ENCODE assay signal across 25 cellular contexts in genomic region chr5:154352960-154353548, GRCh38.
DNase-seq lines count a peak whose midpoint lies in the region; ATAC-seq, FAIRE-seq and TF ChIP-seq lines count a peak whose summit lies in the region.
"Had no signal": no experiment of that assay in that cellular context is flagged by ENCODE, and none has a peak within 500 bp of the region (broad histone marks: within the 10 kb centered on the region; RNA-seq: fewer than 3 reads in every experiment).

No MANE protein-coding gene starts in this region.

- H3K79me2 ChIP-seq in HepG2 (ENCODE audit: insufficient read depth, low read length): no peaks in the 10 kb centered on the region

- DNase-seq in HepG2 (ENCODE audit: low spot score): peak; percentile 73
- no peak for DNase-seq in right lobe of liver
- peak; percentile 29 for DNase-seq in fibroblast of villous mesenchyme (ENCODE audit: low read depth)
- DNase-seq in ovary: peak in 2 of 5 donors; percentile 47 to 58
- no peak for DNase-seq in middle frontal gyrus (ENCODE audit: extremely low spot score, low spot score)
- no peak for DNase-seq in activated T-cell treated with anti-CD3 and anti-CD28 coated beads, Interleukin-2, amount 50 U/mL, for 72 hours
- DNase-seq: BE2C, Calu3, DMS79 treated with DMSO at 0.1 percent for 48 hours, GF-D8, HCEC 1CT, KG1, MG63, NCI-H2029, NCI-H446, NCI-H524 treated with DMSO at 0.1 percent for 48 hours, NCI-H774, SIG-M5 had no signal

- H4K20me1 ChIP-seq in HepG2 (ENCODE audit: insufficient read depth, low read length): no peaks in the 10 kb centered on the region

- no peak overlapping the region for H3K27ac Mint-ChIP-seq in activated T-cell treated with anti-CD3 and anti-CD28 coated beads, Interleukin-2, amount 50 U/mL, for 72 hours
- H3K27ac Mint-ChIP-seq: GM23338 had no signal

- no peak overlapping the region for H3K4me3 Mint-ChIP-seq in activated T-cell treated with anti-CD3 and anti-CD28 coated beads, Interleukin-2, amount 50 U/mL, for 72 hours
- H3K4me3 Mint-ChIP-seq: CD14-positive monocyte, GM23338 had no signal

- H3K9ac ChIP-seq in HepG2 (ENCODE audit: insufficient read depth, low read depth, low read length): no peak overlapping the region

- H3K36me3 ChIP-seq in HepG2 (replicated peaks in 1 of 2; ENCODE audit: control insufficient read depth in 1 of 2, insufficient read depth in 2 of 2, low read length in 2 of 2) (no peaks in the 10 kb centered on the region), right lobe of liver (peaks cover 0 to 1% (median 0%) of the 10 kb centered on the region in 4 donors), ovary (no peaks in the 10 kb centered on the region)
- H3K36me3 ChIP-seq: BE2C, MG63 had no signal

- H3K9me3 Mint-ChIP-seq in activated T-cell treated with anti-CD3 and anti-CD28 coated beads, Interleukin-2, amount 50 U/mL, for 72 hours: no peaks in the 10 kb centered on the region
- H3K9me3 Mint-ChIP-seq: CD14-positive monocyte, GM23338 had no signal

- CTCF ChIA-PET in HepG2 (lab: Yijun Ruan, JAX; ENCODE audit: low intra/inter-chr PET ratio, low total read pairs): no interaction called here

- peak; percentile 48 for FAIRE-seq in HepG2 (lab: Jason Lieb, UNC)
- FAIRE-seq: GM12891, RCC 7860 had no signal

- no TSS peak for BruUV-seq in HepG2 (replicated peaks; lab: Mats Ljungman, UMichigan)

- TF ChIP-seq CTCF in HepG2 (CRISPR knock-in tag; IDR thresholded peaks at IDR 0.05) (no peak), right lobe of liver (IDR thresholded peaks at IDR 0.05) (no peak), fibroblast of villous mesenchyme (IDR thresholded peaks at IDR 0.05; ENCODE audit: insufficient read depth, low read depth, low read length) (no peak), ovary (IDR thresholded peaks at IDR 0.05) (no peak)

- TF ChIP-seq POLR2A in HepG2 (IDR thresholded peaks at IDR 0.05; ENCODE audit: insufficient read depth in 1 of 2, low read depth in 2 of 2, low read length in 2 of 2) (no peak), right lobe of liver (IDR thresholded peaks at IDR 0.05) (no peak), ovary (IDR thresholded peaks at IDR 0.05) (no peak)

- peaks cover 23% of the 10 kb centered on the region for H3K4me1 Mint-ChIP-seq in activated T-cell treated with anti-CD3 and anti-CD28 coated beads, Interleukin-2, amount 50 U/mL, for 72 hours (ENCODE audit: low read depth)

- H3K27ac ChIP-seq in HepG2 (ENCODE audit: extremely low read length, insufficient read depth, low read length): peak overlapping the region; percentile 45
- no peak overlapping the region for H3K27ac ChIP-seq in right lobe of liver
- H3K27ac ChIP-seq in ovary: peak overlapping the region; percentile 23 to 78
- H3K27ac ChIP-seq: 22Rv1, SK-N-MC had no signal

- POLR2A ChIA-PET in HepG2 (lab: Yijun Ruan, JAX): no interaction called here

- H3K4me3 ChIP-seq in HepG2 (replicated peaks in 1 of 3; ENCODE audit: insufficient read depth in 1 of 3, low read depth in 2 of 3, low read length in 3 of 3) (no peak overlapping the region; a peak in 1 of 6 replicates), right lobe of liver (no peak overlapping the region), fibroblast of villous mesenchyme (ENCODE audit: low read depth, low read length) (no peak overlapping the region), ovary (no peak overlapping the region)
- H3K4me3 ChIP-seq: GM23338, MG63, SK-N-MC had no signal

- TF ChIP-seq EP300 in HepG2 (IDR thresholded peaks at IDR 0.05; ENCODE audit: low read depth in 2 of 2, low read length in 2 of 2) (peak in 1 of 2 experiments; percentile 78; a peak in 2 of 4 replicates), HepG2 (CRISPR knock-in tag; IDR thresholded peaks at IDR 0.05; ENCODE audit: borderline replicate concordance) (peak; percentile 73; the same call in 1 of the 2 replicates), ovary (IDR thresholded peaks at IDR 0.05) (no peak)

- no peak for TF ChIP-seq RAD21 in HepG2 (CRISPR knock-in tag; IDR thresholded peaks at IDR 0.05)

- H3K4me1 ChIP-seq in HepG2 (ENCODE audit: insufficient read depth, low read length) (peaks cover 64% of the 10 kb centered on the region), right lobe of liver (no peaks in the 10 kb centered on the region), ovary (ENCODE audit: insufficient read depth) (peaks cover 44% of the 10 kb centered on the region)
- H3K4me1 ChIP-seq: BE2C had no signal

- intact Hi-C loops in HepG2 (cut with micrococcal nuclease; ENCODE audit: unreplicated experiment) (loop anchor here (2.0 to 5.0 kb wide), 2 partner anchors 14 to 34 kb away; no protein-coding TSS in a partner anchor), right lobe of liver (cut with DNase I) (no loop called here), ovary (cut with DNase I) (loop anchor here in 1 of 4 donors (10.0 kb wide), 1 partner anchor 158 kb away; the partner anchor contains the start of gene GALNT10)

- in situ Hi-C loops in HepG2 (cut with HindIII; ENCODE audit: extremely low pct_ligation_motif_present, low pct_unique_long_range_greater_than_20kb): no loop called here

- no peaks in the 10 kb centered on the region for H3K27me3 Mint-ChIP-seq in activated T-cell treated with anti-CD3 and anti-CD28 coated beads, Interleukin-2, amount 50 U/mL, for 72 hours (ENCODE audit: low read depth)

- H3K9me3 ChIP-seq in HepG2 (ENCODE audit: low read length) (no peaks in the 10 kb centered on the region), right lobe of liver (no peaks in the 10 kb centered on the region), ovary (no peaks in the 10 kb centered on the region)
- H3K9me3 ChIP-seq: BE2C, MG63 had no signal

- 19% methylated on average over 8 of the region's 11 CpGs for WGBS in HepG2 (ENCODE audit: low lambda C conversion rate)
- 64% methylated on average over 4 of the region's 11 CpGs for WGBS in right lobe of liver (ENCODE audit: insufficient coverage, low coverage, low lambda C conversion rate, missing lambda C conversion rate)
- WGBS in ovary, 3 donors: 14 to 44% (median 23%) methylated on average over 11 of the region's 11 CpGs

- no peak overlapping the region for H2AFZ ChIP-seq in HepG2 (ENCODE audit: low read length)
- H2AFZ ChIP-seq: GM23338 had no signal

- ATAC-seq in HepG2 (peak; percentile 80), right lobe of liver (no peak), HG03378 (IDR thresholded peaks at IDR 0.05; ENCODE audit: unreplicated experiment) (no peak)
- no peak for ATAC-seq in activated T-cell treated with anti-CD3 and anti-CD28 coated beads, Interleukin-2, amount 50 U/mL, for 72 hours (replicated peaks in 1 of 2)
- ATAC-seq: GM23338 had no signal

- H3K4me2 ChIP-seq in HepG2 (ENCODE audit: low read depth, low read length): peak overlapping the region; percentile 30; the same call in 1 of the 2 replicates
- H3K4me2 ChIP-seq: GM23338 had no signal

- H3K36me3 Mint-ChIP-seq in activated T-cell treated with anti-CD3 and anti-CD28 coated beads, Interleukin-2, amount 50 U/mL, for 72 hours (ENCODE audit: insufficient read depth in 2 of 2): no peaks in the 10 kb centered on the region

- no peaks in the 10 kb centered on the region for H3K27me3 ChIP-seq in HepG2 (ENCODE audit: control insufficient read depth in 1 of 2, insufficient read depth in 2 of 2, low read length in 2 of 2)
- no peaks in the 10 kb centered on the region for H3K27me3 ChIP-seq in right lobe of liver
- no peaks in the 10 kb centered on the region for H3K27me3 ChIP-seq in ovary
- H3K27me3 ChIP-seq: BE2C, MG63 had no signal

TF ChIP-seq in HepG2, 621 proteins besides CTCF, POLR2A, EP300 and RAD21 (continues in another document):
- TF ChIP-seq THRA (CRISPR knock-in tag; IDR thresholded peaks at IDR 0.05; ENCODE audit: borderline replicate concordance): peak; percentile 78; the same call in 1 of the 2 replicates
- TF ChIP-seq FOSL2 (CRISPR knock-in tag; IDR thresholded peaks at IDR 0.05): peak; percentile 37
- TF ChIP-seq MTA1 (CRISPR knock-in tag; IDR thresholded peaks at IDR 0.05; ENCODE audit: borderline replicate concordance): no peak
- peak in 1 of 2 experiments; percentile 75; a peak in 2 of 4 replicates for TF ChIP-seq NR2F1 (CRISPR knock-in tag; IDR thresholded peaks at IDR 0.05)
- no peak for TF ChIP-seq FOXA1 (IDR thresholded peaks at IDR 0.05)
- TF ChIP-seq FOXA1 (CRISPR knock-in tag; IDR thresholded peaks at IDR 0.05): peak; percentile 73
- no peak for TF ChIP-seq SOX13 (IDR thresholded peaks at IDR 0.05)
- TF ChIP-seq SOX13 (CRISPR knock-in tag; conservative IDR thresholded peaks at IDR 0.05 in 1 of 2, IDR thresholded peaks at IDR 0.05 in 1 of 2): peak in 1 of 2 experiments; percentile 65; a peak in 1 of 4 replicates
- TF ChIP-seq ZSCAN9 (CRISPR knock-in tag; IDR thresholded peaks at IDR 0.05; ENCODE audit: borderline replicate concordance): 0 out of 2 replicates have a peak, but pooled peaks have one; percentile 49
- TF ChIP-seq PBX3 (CRISPR knock-in tag; IDR thresholded peaks at IDR 0.05; ENCODE audit: borderline replicate concordance): no peak
- TF ChIP-seq GATAD1 (CRISPR knock-in tag; IDR thresholded peaks at IDR 0.05): 0 out of 2 replicates have a peak, but pooled peaks have one; percentile 25
- no peak for TF ChIP-seq MTA3 (CRISPR knock-in tag; IDR thresholded peaks at IDR 0.05)
- no peak for TF ChIP-seq ZNF562 (CRISPR knock-in tag; IDR thresholded peaks at IDR 0.05; ENCODE audit: borderline replicate concordance)
- TF ChIP-seq NCOR1 (IDR thresholded peaks at IDR 0.05; ENCODE audit: borderline replicate concordance, low read length): peak; percentile 78; the same call in 1 of the 2 replicates
- no peak for TF ChIP-seq REL (CRISPR knock-in tag; conservative IDR thresholded peaks at IDR 0.05)
- peak; percentile 68 for TF ChIP-seq SKI (IDR thresholded peaks at IDR 0.05; ENCODE audit: partially characterized antibody)

Comparison
In these comparisons a context has a peak if more than half of its experiments do, and no peak if none do; other contexts are left out.
1. DNase-seq: peak in HepG2 (single experiment) and fibroblast of villous mesenchyme (single experiment); none in right lobe of liver (0 of 3), middle frontal gyrus (single experiment) and activated T-cell treated with anti-CD3 and anti-CD28 coated beads, Interleukin-2, amount 50 U/mL, for 72 hours (0 of 2).
2. H3K27ac ChIP-seq: peak in HepG2 (single experiment) and ovary (2 of 2); none in right lobe of liver (0 of 3).